In genomic region chr12:12356886-12357696, GRCh38 we compare ENCODE assay signal across 8 cellular contexts. TPM values are rescaled to one million over a fixed set of nuclear protein-coding genes. Genes with fewer than 3 reads are reported as not detected.
A peak's percentile ranks its signal among the peaks of the same experiment; 100 is the strongest.
DNase-seq lines count a peak whose midpoint lies in the region; ATAC-seq and TF ChIP-seq lines count a peak whose summit lies in the region.

Gene BORCS5 (plus strand): TSS chr12:12357078. CDS start chr12:12357452, 374 bp downstream.

- peak; percentile 88 for ATAC-seq in GM21526 (IDR thresholded peaks at IDR 0.05; ENCODE audit: low FRiP score, unreplicated experiment)

- H3K4me3 Mint-ChIP-seq in endothelial cell (ENCODE audit: unreplicated experiment), result peak within 1 kb of the TSS; percentile 96

- H3K79me2 ChIP-seq in OCI-LY3 (ENCODE audit: low read length), result peaks cover 23% of the 10 kb centered on the region

- DNase-seq in DMS114 treated with DMSO at 0.1 percent for 48 hours (lab: John Stamatoyannopoulos, UW; ENCODE audit: unreplicated experiment) (peak; percentile 88), HuH-7.5 (ENCODE audit: low spot score) (peak; percentile 81), activated T-cell treated with anti-CD3 and anti-CD28 coated beads for 1 hour (ENCODE audit: low read depth) (peak; percentile 98), endothelial cell (ENCODE audit: low spot score) (peak; percentile 90), midbrain (lab: John Stamatoyannopoulos, UW) (peak; percentile 98)
- peak; percentile 95 to 96 for DNase-seq in stimulated activated CD8-positive, alpha-beta memory T cell treated with anti-CD3 and anti-CD28 coated beads, Interleukin-2, amount 100 ng/mL, for 1 hour (ENCODE audit: low read depth in 2 of 2)

- peak within 1 kb of the TSS; percentile 92 for H3K9ac ChIP-seq in OCI-LY3 (ENCODE audit: low read length)

- TF ChIP-seq CTCF in OCI-LY3 (IDR thresholded peaks at IDR 0.05; ENCODE audit: low read depth, low read length) (0 out of 2 replicates have a peak, but pooled peaks have one; percentile 15), endothelial cell (IDR thresholded peaks at IDR 0.05; ENCODE audit: unreplicated experiment) (no peak)

- no peaks in the 10 kb centered on the region for H3K36me3 ChIP-seq in OCI-LY3 (replicated peaks; ENCODE audit: low read depth, low read length)

- H4K20me1 ChIP-seq in OCI-LY3 (ENCODE audit: insufficient read depth, low read length), result no peaks in the 10 kb centered on the region

- no peaks in the 10 kb centered on the region for H3K9me3 ChIP-seq in OCI-LY3 (ENCODE audit: insufficient read depth, low read length)

- H3K9me3 Mint-ChIP-seq in endothelial cell (ENCODE audit: unreplicated experiment), result no peaks in the 10 kb centered on the region

- H3K27me3 Mint-ChIP-seq in endothelial cell (ENCODE audit: unreplicated experiment), result peaks cover 7% of the 10 kb centered on the region

- H3K27ac ChIP-seq in OCI-LY3 (ENCODE audit: low read length), result peak within 1 kb of the TSS; percentile 86

- no peaks in the 10 kb centered on the region for H3K27me3 ChIP-seq in OCI-LY3 (ENCODE audit: low read depth, low read length)

- peaks cover 13% of the 10 kb centered on the region for H3K4me1 ChIP-seq in OCI-LY3 (ENCODE audit: low read length)

- peak within 1 kb of the TSS; percentile 86 for H3K4me2 ChIP-seq in OCI-LY3 (ENCODE audit: low read length)

- peak within 1 kb of the TSS; percentile 80 for H3K27ac Mint-ChIP-seq in endothelial cell (ENCODE audit: unreplicated experiment)

- H3K4me1 Mint-ChIP-seq in endothelial cell (ENCODE audit: unreplicated experiment), result peaks cover 21% of the 10 kb centered on the region

- peak within 1 kb of the TSS; percentile 89 for H3K4me3 ChIP-seq in OCI-LY3 (ENCODE audit: low read length)

- H3K36me3 Mint-ChIP-seq in endothelial cell (ENCODE audit: low read depth, unreplicated experiment), result no peaks in the 10 kb centered on the region

- peak within 1 kb of the TSS; percentile 90 for H2AFZ ChIP-seq in OCI-LY3 (ENCODE audit: low read depth, low read length)

RNA-seq across cellular contexts. Expression of gene BORCS5, which starts in this region (rescaled TPM):
- total RNA-seq in endothelial cell (ENCODE audit: unreplicated experiment), result 10.4 TPM

Comparison
In these comparisons a context has a peak if more than half of its experiments do, and no peak if none do; other contexts are left out.
1. Peak in every context shown above with its lines: DNase-seq, ATAC-seq, H3K4me3 ChIP-seq and H3K27ac ChIP-seq.